ENCODE assay signal across 19 cellular contexts in genomic region chr17:11991461-11991860, GRCh38.
"Had no signal": no experiment of that assay in that cellular context is flagged by ENCODE, and none has a peak within 500 bp of the region (broad histone marks: within the 10 kb centered on the region; RNA-seq: fewer than 3 reads in every experiment).

No MANE protein-coding gene starts in this region.

- H3K9me3 ChIP-seq: lower lobe of right lung, ovary, psoas muscle, sigmoid colon, thoracic aorta, tibial nerve, upper lobe of left lung had no signal

- H3K9me3 Mint-ChIP-seq: effector memory CD8-positive, alpha-beta T cell; natural killer cell; stimulated activated naive B cell treated with anti-CD40 and anti-IgM and Interleukin-4, amounts not matched to agents 10 μg/mL and 1 μg/mL and 100 μg/mL, for 72 hours; stimulated activated naive CD8-positive, alpha-beta T cell treated with anti-CD3 and anti-CD28 coated beads, Interleukin-15, Interleukin-2, amounts not matched to agents 100 ng/mL and 50 ng/mL, for 24 hours had no signal

- H3K27me3 ChIP-seq: ovary, sigmoid colon, tibial nerve, upper lobe of left lung had no signal

- H3K27ac Mint-ChIP-seq: natural killer cell; stimulated activated naive B cell treated with anti-CD40 and anti-IgM and Interleukin-4, amounts not matched to agents 10 μg/mL and 1 μg/mL and 100 μg/mL, for 72 hours; stimulated activated naive CD8-positive, alpha-beta T cell treated with anti-CD3 and anti-CD28 coated beads, Interleukin-15, Interleukin-2, amounts not matched to agents 100 ng/mL and 50 ng/mL, for 24 hours had no signal

- ATAC-seq: effector memory CD8-positive, alpha-beta T cell; left ventricle myocardium superior; lower lobe of right lung; natural killer cell; psoas muscle; right cardiac atrium; stimulated activated naive B cell treated with anti-CD40 and anti-IgM and Interleukin-4, amounts not matched to agents 10 μg/mL and 1 μg/mL and 100 μg/mL, for 72 hours had no signal

- H3K27me3 Mint-ChIP-seq: effector memory CD8-positive, alpha-beta T cell; stimulated activated naive B cell treated with anti-CD40 and anti-IgM and Interleukin-4, amounts not matched to agents 10 μg/mL and 1 μg/mL and 100 μg/mL, for 72 hours; stimulated activated naive CD8-positive, alpha-beta T cell treated with anti-CD3 and anti-CD28 coated beads, Interleukin-15, Interleukin-2, amounts not matched to agents 100 ng/mL and 50 ng/mL, for 24 hours had no signal

- DNase-seq: cortex of kidney; effector memory CD8-positive, alpha-beta T cell; head of caudate nucleus; left ventricle myocardium superior; lower lobe of right lung; natural killer cell; occipital lobe; ovary; posterior cingulate gyrus; psoas muscle; right cardiac atrium; sigmoid colon; stimulated activated CD4-positive, alpha-beta T cell treated with anti-CD3 and anti-CD28 coated beads, Interleukin-2, amount 100 ng/mL, for 24 hours; stimulated activated CD4-positive, alpha-beta T cell treated with anti-CD3 and anti-CD28 coated beads, Interleukin-4, amount 100 ng/mL, for 24 hours; stimulated activated naive B cell treated with anti-CD40 and anti-IgM and Interleukin-4, amounts not matched to agents 10 μg/mL and 1 μg/mL and 100 μg/mL, for 72 hours; upper lobe of left lung had no signal

- H3K4me3 Mint-ChIP-seq: effector memory CD8-positive, alpha-beta T cell; natural killer cell; stimulated activated naive B cell treated with anti-CD40 and anti-IgM and Interleukin-4, amounts not matched to agents 10 μg/mL and 1 μg/mL and 100 μg/mL, for 72 hours; stimulated activated naive CD8-positive, alpha-beta T cell treated with anti-CD3 and anti-CD28 coated beads, Interleukin-15, Interleukin-2, amounts not matched to agents 100 ng/mL and 50 ng/mL, for 24 hours had no signal

- H3K27ac ChIP-seq: lower lobe of right lung, ovary, psoas muscle, sigmoid colon, thoracic aorta, tibial nerve, upper lobe of left lung had no signal
